16 cellular contexts compared by ENCODE assay signal in genomic region chr4:27123050-27123768, GRCh38.
DNase-seq lines count a peak whose midpoint lies in the region; ATAC-seq and TF ChIP-seq lines count a peak whose summit lies in the region.
"Had no signal": no experiment of that assay in that cellular context is flagged by ENCODE, and none has a peak within 500 bp of the region (broad histone marks: within the 10 kb centered on the region; RNA-seq: fewer than 3 reads in every experiment).

No MANE protein-coding gene starts in this region.

- peaks cover 3% of the 10 kb centered on the region; the same call in 1 of the 2 replicates for H3K27me3 Mint-ChIP-seq in WTC11 (ENCODE audit: low read depth)
- peaks cover 2% of the 10 kb centered on the region for H3K27me3 Mint-ChIP-seq in activated CD4-positive, alpha-beta T cell treated with anti-CD3 and anti-CD28 coated beads for 36 hours

- peaks cover 14% of the 10 kb centered on the region for H3K9me3 Mint-ChIP-seq in WTC11
- no peaks in the 10 kb centered on the region for H3K9me3 Mint-ChIP-seq in activated CD4-positive, alpha-beta T cell treated with anti-CD3 and anti-CD28 coated beads for 36 hours (ENCODE audit: low read depth)

- POLR2A ChIA-PET in WTC11 (lab: Charles Lee): interaction anchor here (0.5 to 0.6 kb wide), 2 partner anchors 48 to 331 kb away, joined by 3 read pairs; no protein-coding TSS in a partner anchor
- POLR2A ChIA-PET in activated CD4-positive, alpha-beta T cell treated with anti-CD3 and anti-CD28 coated beads for 36 hours (lab: Charles Lee): no interaction called here

- peak overlapping the region; percentile 34; the same call in 1 of the 2 replicates for H3K4me3 ChIP-seq in iPS-20b (ENCODE audit: low read length)
- H3K4me3 ChIP-seq in skeletal muscle cell (ENCODE audit: low read depth, low read length): no peak overlapping the region
- H3K4me3 ChIP-seq: ascending aorta, left ventricle myocardium inferior, suprapubic skin had no signal

- H3K9ac ChIP-seq in iPS-20b (ENCODE audit: low read depth, low read length): peak overlapping the region; percentile 49; the same call in 1 of the 2 replicates

- no peaks in the 10 kb centered on the region; the same call in 1 of the 2 replicates for H3K36me3 Mint-ChIP-seq in WTC11
- H3K36me3 Mint-ChIP-seq in activated CD4-positive, alpha-beta T cell treated with anti-CD3 and anti-CD28 coated beads for 36 hours (ENCODE audit: low read depth): no peaks in the 10 kb centered on the region
- H3K36me3 Mint-ChIP-seq: CD14-positive monocyte, IgD-negative memory B cell had no signal

- no peak for TF ChIP-seq CTCF in WTC11 (IDR thresholded peaks at IDR 0.05)

- peak overlapping the region; percentile 99 for H3K27ac Mint-ChIP-seq in WTC11
- H3K27ac Mint-ChIP-seq in activated CD4-positive, alpha-beta T cell treated with anti-CD3 and anti-CD28 coated beads for 36 hours: no peak overlapping the region
- H3K27ac Mint-ChIP-seq: CD14-positive monocyte, IgD-negative memory B cell had no signal

- no peaks in the 10 kb centered on the region for H3K9me3 ChIP-seq in iPS-20b (ENCODE audit: insufficient read depth, low read depth, low read length)
- H3K9me3 ChIP-seq: ascending aorta, left ventricle myocardium inferior, suprapubic skin had no signal

- peak; percentile 87 for ATAC-seq in WTC11
- ATAC-seq in activated CD4-positive, alpha-beta T cell treated with anti-CD3 and anti-CD28 coated beads for 36 hours: no peak

- peaks cover 27% of the 10 kb centered on the region for H3K4me1 ChIP-seq in iPS-20b (ENCODE audit: insufficient read depth, low read length)
- H3K4me1 ChIP-seq: ascending aorta, left ventricle myocardium inferior, suprapubic skin had no signal

- DNase-seq in HT1080 (ENCODE audit: low read depth): peak; percentile 50
- DNase-seq in WTC11 (ENCODE audit: low spot score): peak; percentile 34
- peak; percentile 41 for DNase-seq in skeletal muscle cell (ENCODE audit: low read depth)
- DNase-seq in activated CD8-positive, alpha-beta memory T cell treated with anti-CD3 and anti-CD28 coated beads, Interleukin-2, amount 50 U/mL, for 48 hours: no peak
- no peak for DNase-seq in activated CD4-positive, alpha-beta T cell treated with anti-CD3 and anti-CD28 coated beads for 36 hours
- no peak for DNase-seq in NCI-H226
- DNase-seq: activated CD4-positive, CD25-positive, alpha-beta regulatory T cell treated with anti-CD3 and anti-CD28 coated beads, Interleukin-2, amount 50 U/mL, for 72 hours; effector CD4-positive, alpha-beta T cell; left ventricle myocardium inferior; NCI-H2029; stimulated activated CD4-positive, alpha-beta T cell treated with anti-CD3 and anti-CD28 coated beads, Interleukin-12 subunit alpha, Interleukin-12 subunit beta, amount 100 ng/mL, for 4 hours had no signal

- intact Hi-C loops in activated CD4-positive, alpha-beta T cell treated with anti-CD3 and anti-CD28 coated beads for 36 hours (cut with DNase I, micrococcal nuclease): no loop called here

- no peaks in the 10 kb centered on the region for H3K27me3 ChIP-seq in iPS-20b (ENCODE audit: insufficient read depth, low read length)
- H3K27me3 ChIP-seq: ascending aorta had no signal

- H3K27ac ChIP-seq in iPS-20b (ENCODE audit: low read length): peak overlapping the region; percentile 86
- H3K27ac ChIP-seq: ascending aorta, left ventricle myocardium inferior, suprapubic skin had no signal

- peak overlapping the region; percentile 40 for H3K4me3 Mint-ChIP-seq in WTC11
- no peak overlapping the region for H3K4me3 Mint-ChIP-seq in activated CD4-positive, alpha-beta T cell treated with anti-CD3 and anti-CD28 coated beads for 36 hours
- H3K4me3 Mint-ChIP-seq: CD14-positive monocyte, IgD-negative memory B cell had no signal

- no peaks in the 10 kb centered on the region for H3K36me3 ChIP-seq in iPS-20b (ENCODE audit: insufficient read depth, low read depth, low read length)
- H3K36me3 ChIP-seq: ascending aorta, left ventricle myocardium inferior, suprapubic skin had no signal

- peaks cover 71% of the 10 kb centered on the region for H3K4me1 Mint-ChIP-seq in WTC11
- no peaks in the 10 kb centered on the region for H3K4me1 Mint-ChIP-seq in activated CD4-positive, alpha-beta T cell treated with anti-CD3 and anti-CD28 coated beads for 36 hours
- H3K4me1 Mint-ChIP-seq: CD14-positive monocyte, IgD-negative memory B cell had no signal

- CTCF ChIA-PET in WTC11 (lab: Charles Lee): interaction anchor here (0.5 to 2.4 kb wide), 6 partner anchors 27 to 385 kb away, joined by 3 to 14 read pairs (median 4); no protein-coding TSS in a partner anchor
- CTCF ChIA-PET in activated CD4-positive, alpha-beta T cell treated with anti-CD3 and anti-CD28 coated beads for 36 hours (lab: Charles Lee): interaction anchor here (0.7 kb wide), 1 partner anchor 265 kb away, joined by 3 read pairs; no protein-coding TSS in a partner anchor

TF ChIP-seq in WTC11, 78 proteins besides CTCF, POLR2A, EP300 and RAD21:
- TF ChIP-seq ARID4B (CRISPR knock-in tag; IDR thresholded peaks at IDR 0.05; ENCODE audit: borderline replicate concordance) (no peak), ZNF263 (CRISPR knock-in tag; IDR thresholded peaks at IDR 0.05; ENCODE audit: low read depth) (no peak), OVOL2 (CRISPR knock-in tag; IDR thresholded peaks at IDR 0.05; ENCODE audit: borderline replicate concordance) (no peak), ZNF416 (CRISPR knock-in tag; IDR thresholded peaks at IDR 0.05) (no peak), TEAD4 (CRISPR knock-in tag; IDR thresholded peaks at IDR 0.05) (0 out of 2 replicates have a peak, but pooled peaks have one; percentile 23), KAT7 (CRISPR knock-in tag; IDR thresholded peaks at IDR 0.05; ENCODE audit: borderline replicate concordance) (0 out of 2 replicates have a peak, but pooled peaks have one; percentile 48), FOXK1 (CRISPR knock-in tag; IDR thresholded peaks at IDR 0.05) (0 out of 2 replicates have a peak, but pooled peaks have one; percentile 36), FOXP4 (CRISPR knock-in tag; IDR thresholded peaks at IDR 0.05) (0 out of 2 replicates have a peak, but pooled peaks have one; percentile 33), ETV6 (CRISPR knock-in tag; IDR thresholded peaks at IDR 0.05) (peak; percentile 75; the same call in 1 of the 2 replicates), TEAD1 (CRISPR knock-in tag; IDR thresholded peaks at IDR 0.05) (peak; percentile 59; the same call in 1 of the 2 replicates), ZNF423 (CRISPR knock-in tag; IDR thresholded peaks at IDR 0.05) (no peak)
- TF ChIP-seq, protein P1, sequence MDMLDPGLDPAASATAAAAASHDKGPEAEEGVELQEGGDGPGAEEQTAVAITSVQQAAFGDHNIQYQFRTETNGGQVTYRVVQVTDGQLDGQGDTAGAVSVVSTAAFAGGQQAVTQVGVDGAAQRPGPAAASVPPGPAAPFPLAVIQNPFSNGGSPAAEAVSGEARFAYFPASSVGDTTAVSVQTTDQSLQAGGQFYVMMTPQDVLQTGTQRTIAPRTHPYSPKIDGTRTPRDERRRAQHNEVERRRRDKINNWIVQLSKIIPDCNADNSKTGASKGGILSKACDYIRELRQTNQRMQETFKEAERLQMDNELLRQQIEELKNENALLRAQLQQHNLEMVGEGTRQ (CRISPR knock-in tag; IDR thresholded peaks at IDR 0.05): peak; percentile 32
TF ChIP-seq in WTC11: peak in this region for 7.

Comparison
In these comparisons a context has a peak if more than half of its experiments do, and no peak if none do; other contexts are left out.
1. DNase-seq: peak in HT1080 (single experiment), WTC11 (single experiment) and skeletal muscle cell (single experiment); none in activated CD8-positive, alpha-beta memory T cell treated with anti-CD3 and anti-CD28 coated beads, Interleukin-2, amount 50 U/mL, for 48 hours (single experiment), activated CD4-positive, alpha-beta T cell treated with anti-CD3 and anti-CD28 coated beads for 36 hours (single experiment) and NCI-H226 (single experiment).